Comparison of ENCODE assay signal across 1 cellular context in genomic region chr5:2005101-2006041, GRCh38.
TF ChIP-seq lines count a peak whose summit lies in the region.

No MANE protein-coding gene starts in this region.

TF ChIP-seq in HepG2, 621 proteins besides CTCF, POLR2A, EP300 and RAD21 (continued from another document):
- TF ChIP-seq ZNF276 (CRISPR knock-in tag; IDR thresholded peaks at IDR 0.05; ENCODE audit: low read depth) (no peak), NFYB (CRISPR knock-in tag; IDR thresholded peaks at IDR 0.05) (no peak), EZH2 (conservative IDR thresholded peaks at IDR 0.05; ENCODE audit: low read depth, low read length) (no peak), ZNF512 (CRISPR knock-in tag; IDR thresholded peaks at IDR 0.05) (no peak), MTA1 (CRISPR knock-in tag; IDR thresholded peaks at IDR 0.05; ENCODE audit: borderline replicate concordance) (no peak), TOE1 (CRISPR knock-in tag; IDR thresholded peaks at IDR 0.05) (no peak), SCMH1 (CRISPR knock-in tag; IDR thresholded peaks at IDR 0.05; ENCODE audit: borderline replicate concordance) (no peak), PITX1 (CRISPR knock-in tag; IDR thresholded peaks at IDR 0.05) (no peak)
TF ChIP-seq in HepG2: peak in this region for 0.
